ENCODE assay signal across 8 cellular contexts in genomic region chr11:72812604-72812967, GRCh38. TPM values are rescaled to one million over a fixed set of nuclear protein-coding genes. Genes with fewer than 3 reads are reported as not detected.
DNase-seq lines count a peak whose midpoint lies in the region; ATAC-seq, FAIRE-seq and TF ChIP-seq lines count a peak whose summit lies in the region.

No MANE protein-coding gene starts in this region.

- H2BK12ac ChIP-seq in mesenchymal stem cell (ENCODE audit: low read length in 2 of 2): peak overlapping the region in 1 of 2 experiments; percentile 67

- H3K9me3 Mint-ChIP-seq in activated T-helper 17 cell treated with anti-CD3 and anti-CD28 coated beads, Interleukin-2, amount 50 U/mL, for 72 hours: no peaks in the 10 kb centered on the region

- H3K79me2 ChIP-seq in DOHH2 (ENCODE audit: control insufficient read depth, low read length): peaks cover 67% of the 10 kb centered on the region

- 71% methylated on average over 4 of the region's 4 CpGs for WGBS in mesenchymal stem cell

- no peak overlapping the region for H2AK5ac ChIP-seq in mesenchymal stem cell (ENCODE audit: low read length, severe bottlenecking)

- peaks cover 77% of the 10 kb centered on the region for H3K36me3 ChIP-seq in DOHH2 (ENCODE audit: control insufficient read depth, low read length)
- peaks cover 6 to 10% of the 10 kb centered on the region in 2 experiments for H3K36me3 ChIP-seq in mesenchymal stem cell (ENCODE audit: control insufficient read depth in 1 of 2, insufficient read depth in 2 of 2, low read depth in 1 of 2, low read length in 2 of 2)

- H4K20me1 ChIP-seq in DOHH2 (ENCODE audit: control insufficient read depth, insufficient read depth, low read depth, low read length): peaks cover 7% of the 10 kb centered on the region; the same call in 1 of the 2 replicates

- H2AFZ ChIP-seq in mesenchymal stem cell (ENCODE audit: low read depth, low read length): no peak overlapping the region

- peak; percentile 51 for DNase-seq in NCI-H1417 treated with DMSO at 0.1 percent for 48 hours (lab: John Stamatoyannopoulos, UW)
- peak; percentile 33 for DNase-seq in mesenchymal stem cell
- DNase-seq in urothelium cell line (ENCODE audit: low spot score): no peak
- no peak for DNase-seq in GM13977 (ENCODE audit: low spot score)
- no peak for DNase-seq in ACHN

- in situ Hi-C loops in GM13977 (cut with MboI; ENCODE audit: low pct_unique_long_range_greater_than_20kb, low sequenced_read_pairs, unreplicated experiment): no loop called here
- in situ Hi-C loops in ACHN (cut with HindIII; ENCODE audit: low pct_ligation_motif_present, low pct_unique_long_range_greater_than_20kb, low sequenced_read_pairs): loop anchor here (10.0 kb wide), 1 partner anchor 58 kb away; the partner anchor contains the start of gene ARAP1

- FAIRE-seq in urothelium cell line (lab: Jason Lieb, UNC): no peak

- peaks cover 11% of the 10 kb centered on the region for H3K4me1 Mint-ChIP-seq in activated T-helper 17 cell treated with anti-CD3 and anti-CD28 coated beads, Interleukin-2, amount 50 U/mL, for 72 hours

- H4K8ac ChIP-seq in mesenchymal stem cell (ENCODE audit: low read length): peak overlapping the region; percentile 43

- H2BK5ac ChIP-seq in mesenchymal stem cell (ENCODE audit: low read depth, low read length, poor library complexity, severe bottlenecking): no peak overlapping the region

- TF ChIP-seq CTCF in DOHH2 (IDR thresholded peaks at IDR 0.05; ENCODE audit: low read depth, low read length, poor library complexity, severe bottlenecking) (no peak), GM13977 (IDR thresholded peaks at IDR 0.05; ENCODE audit: extremely low read depth, insufficient read depth, missing control alignments) (no peak)

- H3K27ac ChIP-seq in DOHH2 (ENCODE audit: low read depth, low read length): no peak overlapping the region
- no peak overlapping the region for H3K27ac ChIP-seq in mesenchymal stem cell (ENCODE audit: low read length, poor library complexity, severe bottlenecking)

- ATAC-seq in activated T-helper 17 cell treated with anti-CD3 and anti-CD28 coated beads, Interleukin-2, amount 50 U/mL, for 72 hours (replicated peaks): no peak
- ATAC-seq in HG03280 (IDR thresholded peaks at IDR 0.05; ENCODE audit: unreplicated experiment): no peak

- H3K27ac Mint-ChIP-seq in activated T-helper 17 cell treated with anti-CD3 and anti-CD28 coated beads, Interleukin-2, amount 50 U/mL, for 72 hours: peak overlapping the region; percentile 96

- H3K18ac ChIP-seq in mesenchymal stem cell (ENCODE audit: low read depth in 1 of 2, low read length in 2 of 2): no peak overlapping the region

- H2BK120ac ChIP-seq in mesenchymal stem cell (ENCODE audit: low read depth, low read length): no peak overlapping the region

- peaks cover 11% of the 10 kb centered on the region for H3F3A ChIP-seq in DOHH2 (ENCODE audit: control insufficient read depth, insufficient read depth)

- H3K27me3 Mint-ChIP-seq in activated T-helper 17 cell treated with anti-CD3 and anti-CD28 coated beads, Interleukin-2, amount 50 U/mL, for 72 hours: no peaks in the 10 kb centered on the region

- no peak overlapping the region for H2BK15ac ChIP-seq in mesenchymal stem cell (ENCODE audit: low read depth, poor library complexity, severe bottlenecking)

- H3K4ac ChIP-seq in mesenchymal stem cell (ENCODE audit: low read depth in 1 of 2, low read length in 2 of 2): no peak overlapping the region

- H3K4me2 ChIP-seq in DOHH2 (ENCODE audit: low read length) (peak overlapping the region; percentile 84), mesenchymal stem cell (ENCODE audit: low read length, poor library complexity, severe bottlenecking) (no peak overlapping the region)

- H3K9me2 ChIP-seq in DOHH2 (replicated peaks; ENCODE audit: control insufficient read depth, low read length): no peaks in the 10 kb centered on the region

- H3K9me3 ChIP-seq in DOHH2 (ENCODE audit: control insufficient read depth, insufficient read depth, low read length) (no peaks in the 10 kb centered on the region), mesenchymal stem cell (ENCODE audit: control insufficient read depth, low read length) (no peaks in the 10 kb centered on the region)

- H3K4me3 ChIP-seq in DOHH2 (ENCODE audit: low read length) (peak overlapping the region; percentile 79), mesenchymal stem cell (ENCODE audit: insufficient read depth in 1 of 2, low read depth in 1 of 2, low read length in 2 of 2) (peak overlapping the region in 1 of 2 experiments; percentile 94)

- no peak overlapping the region for H4K91ac ChIP-seq in mesenchymal stem cell (ENCODE audit: low read length)

- H3K23ac ChIP-seq in mesenchymal stem cell (ENCODE audit: low read length in 2 of 2): no peak overlapping the region

- H3K79me1 ChIP-seq in mesenchymal stem cell (replicated peaks; ENCODE audit: low read length, poor library complexity, severe bottlenecking): peaks cover 14% of the 10 kb centered on the region

- H3K14ac ChIP-seq in mesenchymal stem cell (ENCODE audit: low read length in 2 of 2): no peak overlapping the region

- H3K4me1 ChIP-seq in DOHH2 (ENCODE audit: control insufficient read depth, low read length) (peaks cover 41% of the 10 kb centered on the region), mesenchymal stem cell (ENCODE audit: control insufficient read depth, insufficient read depth, low read depth, low read length) (peaks cover 28% of the 10 kb centered on the region)

- H3K27me3 ChIP-seq in DOHH2 (ENCODE audit: control insufficient read depth, low read length) (no peaks in the 10 kb centered on the region), mesenchymal stem cell (ENCODE audit: control insufficient read depth in 1 of 2, insufficient read depth in 1 of 2, low read length in 2 of 2) (no peaks in the 10 kb centered on the region)

- peak overlapping the region; percentile 97 for H3K9ac ChIP-seq in mesenchymal stem cell (ENCODE audit: low read length)

- peak overlapping the region; percentile 96 for H3K4me3 Mint-ChIP-seq in activated T-helper 17 cell treated with anti-CD3 and anti-CD28 coated beads, Interleukin-2, amount 50 U/mL, for 72 hours

- H3K36me3 Mint-ChIP-seq in activated T-helper 17 cell treated with anti-CD3 and anti-CD28 coated beads, Interleukin-2, amount 50 U/mL, for 72 hours (ENCODE audit: low read depth): peaks cover 89% of the 10 kb centered on the region

RNA-seq across cellular contexts. Expression of gene ATG16L2, which starts 1.6 kb away (rescaled TPM):
- 100 to 1,000 TPM in 1 of 2 donors, 10 to 100 TPM in 1; 85.3 to 127 TPM for total RNA-seq in activated T-helper 17 cell treated with anti-CD3 and anti-CD28 coated beads, Interleukin-2, amount 50 U/mL, for 72 hours
- polyA plus RNA-seq in mesenchymal stem cell (2013, experiment 1 of 2): 12.0 TPM
- polyA plus RNA-seq in mesenchymal stem cell (2013, experiment 2 of 2): 10.4 TPM

RNA-seq across cellular contexts. Expression of gene STARD10, which starts 18.7 kb away (rescaled TPM):
- 10 to 100 TPM in 1 of 2 donors, 1 to 10 TPM in 1; 7.7 to 16.4 TPM for total RNA-seq in activated T-helper 17 cell treated with anti-CD3 and anti-CD28 coated beads, Interleukin-2, amount 50 U/mL, for 72 hours
- 16.5 TPM for polyA plus RNA-seq in mesenchymal stem cell (2013, experiment 1 of 2)
- polyA plus RNA-seq in mesenchymal stem cell (2013, experiment 2 of 2): 13.7 TPM

Comparison
In these comparisons a context has a peak if more than half of its experiments do, and no peak if none do; other contexts are left out.
1. DNase-seq: peak in NCI-H1417 treated with DMSO at 0.1 percent for 48 hours (single experiment) and mesenchymal stem cell (single experiment); none in urothelium cell line (single experiment), GM13977 (single experiment) and ACHN (single experiment).